1 cellular context compared by ENCODE assay signal in genomic region chr17:33266611-33267010, GRCh38.
TF ChIP-seq lines count a peak whose summit lies in the region.

No MANE protein-coding gene starts in this region.

TF ChIP-seq in IMR-90, 13 proteins besides CTCF, POLR2A, EP300 and RAD21:
- no peak for TF ChIP-seq FOS (IDR thresholded peaks at IDR 0.05; ENCODE audit: low read depth, low read length)
- TF ChIP-seq NFE2L2 (IDR thresholded peaks at IDR 0.05; ENCODE audit: low read depth, low read length), result no peak
- TF ChIP-seq ELK1 (IDR thresholded peaks at IDR 0.05; ENCODE audit: borderline replicate concordance, low read depth, low read length), result no peak
